12 cellular contexts compared by ENCODE assay signal in genomic region chr5:74034738-74035137, GRCh38.
DNase-seq lines count a peak whose midpoint lies in the region; ATAC-seq, FAIRE-seq and TF ChIP-seq lines count a peak whose summit lies in the region.
"Had no signal": no experiment of that assay in that cellular context is flagged by ENCODE, and none has a peak within 500 bp of the region (broad histone marks: within the 10 kb centered on the region; RNA-seq: fewer than 3 reads in every experiment).

No MANE protein-coding gene starts in this region.

- H3K4me3 ChIP-seq in foreskin fibroblast (ENCODE audit: low read depth in 1 of 2, low read length in 2 of 2): no peak overlapping the region
- H3K4me3 ChIP-seq: esophagus muscularis mucosa, left lung had no signal

- no peak for TF ChIP-seq CTCF in foreskin fibroblast (IDR thresholded peaks at IDR 0.05; ENCODE audit: low read depth, low read length)

- DNase-seq in HTR-8/SVneo (ENCODE audit: insufficient read length, low spot score): peak; percentile 59
- DNase-seq in T1000 (lab: John Stamatoyannopoulos, UW): peak; percentile 46
- peak; percentile 65 to 67 for DNase-seq in foreskin fibroblast
- DNase-seq in urothelium cell line (ENCODE audit: low spot score): peak; percentile 82
- no peak for DNase-seq in GM19238 (ENCODE audit: insufficient read length, low spot score)
- DNase-seq in amniotic stem cell (lab: John Stamatoyannopoulos, UW): no peak
- DNase-seq: activated CD4-positive, alpha-beta T cell treated with anti-CD3 and anti-CD28 coated beads, Interleukin-2, amount 50 U/mL, for 4 hours; activated naive CD8-positive, alpha-beta T cell treated with anti-CD3 and anti-CD28 coated beads, Interleukin-2, amount 10 ng/mL, durations not matched to agents 7 days and 5 days; left lung; right cardiac atrium had no signal

- FAIRE-seq in HTR-8/SVneo (lab: Jason Lieb, UNC) (peak; percentile 98), urothelium cell line (lab: Jason Lieb, UNC) (peak; percentile 90)

- no peak for ATAC-seq in HG02938 (IDR thresholded peaks at IDR 0.05; ENCODE audit: unreplicated experiment)

Comparison
In these comparisons a context has a peak if more than half of its experiments do, and no peak if none do; other contexts are left out.
1. DNase-seq: peak in HTR-8/SVneo (single experiment), T1000 (single experiment), foreskin fibroblast (2 of 2) and urothelium cell line (single experiment); none in GM19238 (single experiment) and amniotic stem cell (single experiment).